8 cellular contexts compared by ENCODE assay signal in the genomic region with DNA sequence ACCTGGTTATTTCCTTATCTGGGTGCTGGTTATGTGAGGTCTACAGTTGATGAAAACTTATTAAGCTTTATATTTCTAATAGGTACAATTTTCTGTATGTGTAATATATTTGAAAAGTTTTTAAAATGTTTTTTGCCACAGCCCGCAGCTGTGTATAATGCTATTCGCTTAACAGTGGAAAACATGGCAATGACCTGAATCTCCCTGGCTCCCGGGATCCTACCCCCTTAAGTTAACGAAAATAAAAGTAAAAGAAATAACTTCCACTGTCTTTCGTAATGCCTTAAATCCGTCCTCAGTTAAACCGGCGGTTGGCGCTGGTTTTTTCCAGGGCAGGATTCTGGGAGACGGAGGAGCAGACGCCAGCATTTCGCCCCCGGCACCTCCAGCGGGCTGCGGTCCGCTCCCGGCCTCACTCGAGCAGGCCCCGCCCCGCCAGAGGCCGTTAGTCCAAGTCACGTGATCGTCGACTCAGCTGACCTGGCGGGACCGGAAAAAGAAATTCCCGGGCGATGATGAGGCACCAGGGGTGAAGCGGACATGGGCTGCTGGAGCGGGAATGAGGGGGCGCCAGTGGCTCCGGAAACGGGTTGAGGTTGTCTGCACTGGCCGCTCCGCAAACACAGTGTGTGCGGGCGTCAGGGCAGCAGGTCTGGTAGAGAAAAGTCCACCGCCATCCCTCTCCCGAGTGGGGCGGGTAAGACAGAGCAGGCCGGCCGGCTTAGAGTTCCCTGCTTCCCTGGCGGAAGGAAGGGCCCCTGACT. TPM values are rescaled to one million over a fixed set of nuclear protein-coding genes. Genes with fewer than 3 reads are reported as not detected.
DNase-seq lines count a peak whose midpoint lies in the region; ATAC-seq and TF ChIP-seq lines count a peak whose summit lies in the region.
"Not testable (repeated sequence)": the region's sequence is repeated elsewhere in the genome, so short reads cannot be mapped to it uniquely, and the experiment has no call there.

No MANE protein-coding gene starts in this region.

- not testable (repeated sequence) for H2BK5ac ChIP-seq in mesenchymal stem cell (ENCODE audit: low read depth, low read length, poor library complexity, severe bottlenecking)

- not testable (repeated sequence) for H3K79me1 ChIP-seq in mesenchymal stem cell (replicated peaks; ENCODE audit: low read length, poor library complexity, severe bottlenecking)

- H3K4me3 Mint-ChIP-seq in activated naive CD8-positive, alpha-beta T cell, result peak overlapping the region; percentile 49

- not testable (repeated sequence) for H4K91ac ChIP-seq in mesenchymal stem cell (ENCODE audit: low read length)

- H3K36me3 ChIP-seq in mesenchymal stem cell (ENCODE audit: control insufficient read depth in 1 of 2, insufficient read depth in 2 of 2, low read depth in 1 of 2, low read length in 2 of 2); aorta (ENCODE audit: control insufficient read depth in 1 of 2, insufficient read depth in 2 of 2, low read length in 1 of 2): not testable (repeated sequence)

- not testable (repeated sequence) for H3K36me3 Mint-ChIP-seq in activated naive CD8-positive, alpha-beta T cell

- intact Hi-C loops in aorta (cut with DNase I), result not testable (repeated sequence)

- DNase-seq in T-helper 2 cell, result peak; percentile 23 to 86 (median 38)
- peak; percentile 60 for DNase-seq in fibroblast of peridontal ligament (ENCODE audit: extremely low read depth)
- DNase-seq in mesenchymal stem cell, result peak; percentile 85
- peak; percentile 43 to 58 for DNase-seq in stimulated activated CD4-positive, alpha-beta T cell treated with anti-CD3 and anti-CD28 coated beads, Interleukin-12 subunit alpha, Interleukin-12 subunit beta, amount 100 ng/mL, for 24 hours (ENCODE audit: low read depth in 2 of 2)
- peak; percentile 85 to 90 for DNase-seq in aorta

- H3K23ac ChIP-seq in mesenchymal stem cell (ENCODE audit: low read length in 2 of 2), result not testable (repeated sequence)

- H3K4ac ChIP-seq in mesenchymal stem cell (ENCODE audit: low read depth in 1 of 2, low read length in 2 of 2), result not testable (repeated sequence)

- peak overlapping the region in 1 of 2 experiments; percentile 44 for H3K4me3 ChIP-seq in mesenchymal stem cell (ENCODE audit: insufficient read depth in 1 of 2, low read depth in 1 of 2, low read length in 2 of 2)
- not testable (repeated sequence) for H3K4me3 ChIP-seq in aorta (ENCODE audit: low read length in 2 of 2)

- peak overlapping the region; percentile 53 for H3K4me2 ChIP-seq in mesenchymal stem cell (ENCODE audit: low read length, poor library complexity, severe bottlenecking)

- H3K4me1 ChIP-seq in mesenchymal stem cell (ENCODE audit: control insufficient read depth, insufficient read depth, low read depth, low read length); aorta (ENCODE audit: control insufficient read depth in 1 of 2, insufficient read depth in 2 of 2, low read length in 2 of 2): not testable (repeated sequence)

- H3K27me3 ChIP-seq in mesenchymal stem cell (ENCODE audit: control insufficient read depth in 1 of 2, insufficient read depth in 1 of 2, low read length in 2 of 2); aorta (ENCODE audit: control insufficient read depth in 1 of 2, insufficient read depth in 2 of 2, low read length in 1 of 2): not testable (repeated sequence)

- not testable (repeated sequence) for H3K27me3 Mint-ChIP-seq in activated naive CD8-positive, alpha-beta T cell

- not testable (repeated sequence) for H2BK15ac ChIP-seq in mesenchymal stem cell (ENCODE audit: low read depth, poor library complexity, severe bottlenecking)

- TF ChIP-seq POLR2A in GM19193 (IDR thresholded peaks at IDR 0.05; ENCODE audit: extremely low read depth, insufficient read depth, insufficient read length), result peak; percentile 23

- ATAC-seq in HG03565 (IDR thresholded peaks at IDR 0.05; ENCODE audit: unreplicated experiment), result peak; percentile 64
- ATAC-seq in aorta (ENCODE audit: low FRiP score), result peak; percentile 91

- H3K9me3 ChIP-seq in mesenchymal stem cell (ENCODE audit: control insufficient read depth, low read length); aorta (ENCODE audit: control insufficient read depth, low read length): not testable (repeated sequence)

- H2BK120ac ChIP-seq in mesenchymal stem cell (ENCODE audit: low read depth, low read length), result not testable (repeated sequence)

- no CpG with 5 or more reads among the region's 43 CpGs for WGBS in mesenchymal stem cell
- WGBS in aorta, 2 donors, result 0 to 1% methylated on average over 9 to 27 of the region's 43 CpGs

- not testable (repeated sequence) for H3K4me1 Mint-ChIP-seq in activated naive CD8-positive, alpha-beta T cell (ENCODE audit: low read depth)

- not testable (repeated sequence) for H2AFZ ChIP-seq in mesenchymal stem cell (ENCODE audit: low read depth, low read length)

- H4K8ac ChIP-seq in mesenchymal stem cell (ENCODE audit: low read length), result not testable (repeated sequence)

- peak overlapping the region; percentile 70 for H3K9ac ChIP-seq in mesenchymal stem cell (ENCODE audit: low read length)

- H3K18ac ChIP-seq in mesenchymal stem cell (ENCODE audit: low read depth in 1 of 2, low read length in 2 of 2), result not testable (repeated sequence)

- not testable (repeated sequence) for H3K27ac Mint-ChIP-seq in activated naive CD8-positive, alpha-beta T cell

- not testable (repeated sequence) for H3K9me3 Mint-ChIP-seq in activated naive CD8-positive, alpha-beta T cell (ENCODE audit: low read depth)

- H3K27ac ChIP-seq in mesenchymal stem cell (ENCODE audit: low read length, poor library complexity, severe bottlenecking); aorta (ENCODE audit: low read depth in 1 of 2, low read length in 2 of 2): not testable (repeated sequence)

- H2BK12ac ChIP-seq in mesenchymal stem cell (ENCODE audit: low read length in 2 of 2), result not testable (repeated sequence)

- H2AK5ac ChIP-seq in mesenchymal stem cell (ENCODE audit: low read length, severe bottlenecking), result not testable (repeated sequence)

- not testable (repeated sequence) for H3K14ac ChIP-seq in mesenchymal stem cell (ENCODE audit: low read length in 2 of 2)

RNA-seq across cellular contexts. Expression of a gene that starts 17.8 kb away (rescaled TPM):
- not detected for polyA plus RNA-seq in mesenchymal stem cell (2013, experiment 1 of 2)
- polyA plus RNA-seq in mesenchymal stem cell (2013, experiment 2 of 2), result not detected
- total RNA-seq in aorta, result not detected
- polyA plus RNA-seq in aorta, result not detected

RNA-seq across cellular contexts. Expression of a gene that starts 49.3 kb away (rescaled TPM):
- polyA plus RNA-seq in mesenchymal stem cell (2013, experiment 1 of 2), result not detected
- polyA plus RNA-seq in mesenchymal stem cell (2013, experiment 2 of 2), result not detected
- not detected for total RNA-seq in aorta
- not detected for polyA plus RNA-seq in aorta

RNA-seq across cellular contexts. Expression of a gene that starts 49.3 kb away (rescaled TPM):
- polyA plus RNA-seq in mesenchymal stem cell (2013, experiment 1 of 2), result 18.9 TPM
- 19.6 TPM for polyA plus RNA-seq in mesenchymal stem cell (2013, experiment 2 of 2)
- total RNA-seq in aorta, result 10 to 100 TPM; 16.5 to 26.6 TPM
- 10 to 100 TPM in 1 of 2 donors, 1 to 10 TPM in 1; 5.8 to 61.4 TPM for polyA plus RNA-seq in aorta
